2 cellular contexts compared by ENCODE assay signal in the genomic region with DNA sequence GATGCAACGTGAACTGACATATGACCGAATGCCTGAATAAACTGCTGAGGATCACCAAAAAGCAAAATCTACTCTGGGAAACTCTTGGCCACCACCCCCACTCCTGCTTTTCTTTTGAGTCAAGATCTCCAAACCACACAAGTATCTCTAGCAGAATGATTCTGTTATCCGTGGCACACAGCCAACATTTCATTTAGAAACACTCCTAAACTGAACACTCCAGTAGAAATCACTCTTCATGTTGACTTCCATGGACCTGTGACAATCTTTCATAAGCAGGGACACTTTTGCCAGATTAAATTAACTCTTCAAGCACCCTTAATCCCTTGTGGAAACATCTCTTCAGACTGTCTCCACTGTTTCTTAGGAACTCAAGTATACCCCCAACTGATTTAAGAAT.
TF ChIP-seq lines count a peak whose summit lies in the region.

No MANE protein-coding gene starts in this region.

TF ChIP-seq in HEK293, 187 proteins besides CTCF, POLR2A, EP300 and RAD21 (continued from another document):
- TF ChIP-seq GLIS1 (tag by site-specific recombination; IDR thresholded peaks at IDR 0.05) (peak; percentile 34; the same call in 1 of the 2 replicates), ZNF510 (tag by site-specific recombination; IDR thresholded peaks at IDR 0.05; ENCODE audit: insufficient replicate concordance) (no peak), ZNF121 (tag by site-specific recombination; IDR thresholded peaks at IDR 0.05) (no peak), ZEB2 (tag by site-specific recombination; IDR thresholded peaks at IDR 0.05) (peak; percentile 49; the same call in 1 of the 2 replicates), ZNF530 (tag by site-specific recombination; IDR thresholded peaks at IDR 0.05; ENCODE audit: low read depth) (no peak), ZNF777 (tag by site-specific recombination; IDR thresholded peaks at IDR 0.05; ENCODE audit: borderline replicate concordance) (no peak), ZNF157 (tag by site-specific recombination; IDR thresholded peaks at IDR 0.05) (no peak), PRDM1 (tag by site-specific recombination; IDR thresholded peaks at IDR 0.05) (no peak), ZSCAN30 (tag by site-specific recombination; IDR thresholded peaks at IDR 0.05) (no peak), KLF9 (tag by site-specific recombination; IDR thresholded peaks at IDR 0.05; ENCODE audit: low read depth) (no peak), ZFP37 (tag by site-specific recombination; IDR thresholded peaks at IDR 0.05) (no peak), ZNF571 (tag by site-specific recombination; IDR thresholded peaks at IDR 0.05) (no peak), ZNF623 (tag by site-specific recombination; IDR thresholded peaks at IDR 0.05) (no peak), ZSCAN16 (tag by site-specific recombination; IDR thresholded peaks at IDR 0.05) (no peak), MZF1 (tag by site-specific recombination; IDR thresholded peaks at IDR 0.05; ENCODE audit: borderline replicate concordance) (0 out of 2 replicates have a peak, but pooled peaks have one; percentile 54), MEIS1 (CRISPR knock-in tag; IDR thresholded peaks at IDR 0.05; ENCODE audit: borderline replicate concordance) (no peak), GLIS2 (tag by site-specific recombination; IDR thresholded peaks at IDR 0.05) (no peak), KLF1 (tag by site-specific recombination; IDR thresholded peaks at IDR 0.05) (no peak), WT1 (tag by site-specific recombination; IDR thresholded peaks at IDR 0.05) (peak; percentile 90), IKZF3 (tag by site-specific recombination; IDR thresholded peaks at IDR 0.05) (peak; percentile 55; the same call in 1 of the 2 replicates)
- TF ChIP-seq, protein P1, sequence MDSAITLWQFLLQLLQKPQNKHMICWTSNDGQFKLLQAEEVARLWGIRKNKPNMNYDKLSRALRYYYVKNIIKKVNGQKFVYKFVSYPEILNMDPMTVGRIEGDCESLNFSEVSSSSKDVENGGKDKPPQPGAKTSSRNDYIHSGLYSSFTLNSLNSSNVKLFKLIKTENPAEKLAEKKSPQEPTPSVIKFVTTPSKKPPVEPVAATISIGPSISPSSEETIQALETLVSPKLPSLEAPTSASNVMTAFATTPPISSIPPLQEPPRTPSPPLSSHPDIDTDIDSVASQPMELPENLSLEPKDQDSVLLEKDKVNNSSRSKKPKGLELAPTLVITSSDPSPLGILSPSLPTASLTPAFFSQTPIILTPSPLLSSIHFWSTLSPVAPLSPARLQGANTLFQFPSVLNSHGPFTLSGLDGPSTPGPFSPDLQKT (IDR thresholded peaks at IDR 0.05; ENCODE audit: borderline replicate concordance, low read depth, low read length), result no peak
- TF ChIP-seq, protein P2, sequence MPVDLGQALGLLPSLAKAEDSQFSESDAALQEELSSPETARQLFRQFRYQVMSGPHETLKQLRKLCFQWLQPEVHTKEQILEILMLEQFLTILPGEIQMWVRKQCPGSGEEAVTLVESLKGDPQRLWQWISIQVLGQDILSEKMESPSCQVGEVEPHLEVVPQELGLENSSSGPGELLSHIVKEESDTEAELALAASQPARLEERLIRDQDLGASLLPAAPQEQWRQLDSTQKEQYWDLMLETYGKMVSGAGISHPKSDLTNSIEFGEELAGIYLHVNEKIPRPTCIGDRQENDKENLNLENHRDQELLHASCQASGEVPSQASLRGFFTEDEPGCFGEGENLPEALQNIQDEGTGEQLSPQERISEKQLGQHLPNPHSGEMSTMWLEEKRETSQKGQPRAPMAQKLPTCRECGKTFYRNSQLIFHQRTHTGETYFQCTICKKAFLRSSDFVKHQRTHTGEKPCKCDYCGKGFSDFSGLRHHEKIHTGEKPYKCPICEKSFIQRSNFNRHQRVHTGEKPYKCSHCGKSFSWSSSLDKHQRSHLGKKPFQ (tag by site-specific recombination; IDR thresholded peaks at IDR 0.05), result peak; percentile 55
- TF ChIP-seq, protein P3, sequence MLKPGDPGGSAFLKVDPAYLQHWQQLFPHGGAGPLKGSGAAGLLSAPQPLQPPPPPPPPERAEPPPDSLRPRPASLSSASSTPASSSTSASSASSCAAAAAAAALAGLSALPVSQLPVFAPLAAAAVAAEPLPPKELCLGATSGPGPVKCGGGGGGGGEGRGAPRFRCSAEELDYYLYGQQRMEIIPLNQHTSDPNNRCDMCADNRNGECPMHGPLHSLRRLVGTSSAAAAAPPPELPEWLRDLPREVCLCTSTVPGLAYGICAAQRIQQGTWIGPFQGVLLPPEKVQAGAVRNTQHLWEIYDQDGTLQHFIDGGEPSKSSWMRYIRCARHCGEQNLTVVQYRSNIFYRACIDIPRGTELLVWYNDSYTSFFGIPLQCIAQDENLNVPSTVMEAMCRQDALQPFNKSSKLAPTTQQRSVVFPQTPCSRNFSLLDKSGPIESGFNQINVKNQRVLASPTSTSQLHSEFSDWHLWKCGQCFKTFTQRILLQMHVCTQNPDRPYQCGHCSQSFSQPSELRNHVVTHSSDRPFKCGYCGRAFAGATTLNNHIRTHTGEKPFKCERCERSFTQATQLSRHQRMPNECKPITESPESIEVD (tag by site-specific recombination; IDR thresholded peaks at IDR 0.05), result peak; percentile 88

TF ChIP-seq in GM12878, 131 proteins besides CTCF, POLR2A, EP300 and RAD21 (continued from another document):
- TF ChIP-seq SMAD1 (IDR thresholded peaks at IDR 0.05; ENCODE audit: low read depth, partially characterized antibody) (peak; percentile 62), FOXK2 (IDR thresholded peaks at IDR 0.05) (no peak), RUNX3 (IDR thresholded peaks at IDR 0.05; ENCODE audit: low read length) (peak; percentile 68), MTA3 (IDR thresholded peaks at IDR 0.05; ENCODE audit: borderline replicate concordance, low read length) (no peak), MEF2A (IDR thresholded peaks at IDR 0.05; ENCODE audit: insufficient read depth, low read depth, low read length) (0 out of 2 replicates have a peak, but pooled peaks have one; percentile 18), IRF4 (IDR thresholded peaks at IDR 0.05; ENCODE audit: low read depth, low read length) (peak; percentile 82; the same call in 1 of the 2 replicates), GATAD2B (conservative IDR thresholded peaks at IDR 0.05; ENCODE audit: low read depth) (no peak), CBX3 (IDR thresholded peaks at IDR 0.05; ENCODE audit: borderline replicate concordance, low read depth) (no peak), POLR2AphosphoS5 (IDR thresholded peaks at IDR 0.05; ENCODE audit: low read length) (no peak), RFX5 (IDR thresholded peaks at IDR 0.05; ENCODE audit: low read depth, low read length) (no peak), CREM (IDR thresholded peaks at IDR 0.05; ENCODE audit: low read depth) (no peak), SUZ12 (IDR thresholded peaks at IDR 0.05; ENCODE audit: unreplicated experiment) (no peak), SMC3 (IDR thresholded peaks at IDR 0.05; ENCODE audit: borderline replicate concordance, low read length) (no peak), IKZF2 (IDR thresholded peaks at IDR 0.05) (peak in 1 of 2 experiments; percentile 37; a peak in 1 of 4 replicates), KAT2A (conservative IDR thresholded peaks at IDR 0.05; ENCODE audit: control insufficient read depth, low read depth, low read length) (no peak), SIN3A (IDR thresholded peaks at IDR 0.05; ENCODE audit: low read depth, low read length) (no peak), PAX5 (IDR thresholded peaks at IDR 0.05; ENCODE audit: borderline replicate concordance, low read depth, low read length) (0 out of 2 replicates have a peak, but pooled peaks have one; percentile 20), ZBED1 (IDR thresholded peaks at IDR 0.05; ENCODE audit: borderline replicate concordance) (no peak), PML (IDR thresholded peaks at IDR 0.05; ENCODE audit: low read length) (no peak), ETV6 (conservative IDR thresholded peaks at IDR 0.05 in 1 of 2, IDR thresholded peaks at IDR 0.05 in 1 of 2; ENCODE audit: borderline replicate concordance in 1 of 2, low read depth in 1 of 2) (no peak), MYC (IDR thresholded peaks at IDR 0.05; ENCODE audit: insufficient read depth, insufficient read length, insufficient replicate concordance, low read length, severe bottlenecking) (no peak), SMAD5 (IDR thresholded peaks at IDR 0.05; ENCODE audit: low read depth) (no peak), BACH1 (IDR thresholded peaks at IDR 0.05; ENCODE audit: borderline replicate concordance) (no peak), BCL11A (IDR thresholded peaks at IDR 0.05; ENCODE audit: low read depth, low read length) (peak; percentile 79), DPF2 (IDR thresholded peaks at IDR 0.05) (0 out of 2 replicates have a peak, but pooled peaks have one; percentile 23), RBBP5 (conservative IDR thresholded peaks at IDR 0.05) (no peak), ATF7 (IDR thresholded peaks at IDR 0.05; ENCODE audit: low read depth) (no peak), ZNF24 (IDR thresholded peaks at IDR 0.05) (no peak), NFIC (IDR thresholded peaks at IDR 0.05; ENCODE audit: low read depth, low read length) (peak; percentile 41; the same call in 1 of the 2 replicates)
- TF ChIP-seq, protein P4, sequence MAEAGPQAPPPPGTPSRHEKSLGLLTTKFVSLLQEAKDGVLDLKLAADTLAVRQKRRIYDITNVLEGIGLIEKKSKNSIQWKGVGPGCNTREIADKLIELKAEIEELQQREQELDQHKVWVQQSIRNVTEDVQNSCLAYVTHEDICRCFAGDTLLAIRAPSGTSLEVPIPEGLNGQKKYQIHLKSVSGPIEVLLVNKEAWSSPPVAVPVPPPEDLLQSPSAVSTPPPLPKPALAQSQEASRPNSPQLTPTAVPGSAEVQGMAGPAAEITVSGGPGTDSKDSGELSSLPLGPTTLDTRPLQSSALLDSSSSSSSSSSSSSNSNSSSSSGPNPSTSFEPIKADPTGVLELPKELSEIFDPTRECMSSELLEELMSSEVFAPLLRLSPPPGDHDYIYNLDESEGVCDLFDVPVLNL (IDR thresholded peaks at IDR 0.05; ENCODE audit: low read depth, low read length), result no peak
- TF ChIP-seq, protein P5, sequence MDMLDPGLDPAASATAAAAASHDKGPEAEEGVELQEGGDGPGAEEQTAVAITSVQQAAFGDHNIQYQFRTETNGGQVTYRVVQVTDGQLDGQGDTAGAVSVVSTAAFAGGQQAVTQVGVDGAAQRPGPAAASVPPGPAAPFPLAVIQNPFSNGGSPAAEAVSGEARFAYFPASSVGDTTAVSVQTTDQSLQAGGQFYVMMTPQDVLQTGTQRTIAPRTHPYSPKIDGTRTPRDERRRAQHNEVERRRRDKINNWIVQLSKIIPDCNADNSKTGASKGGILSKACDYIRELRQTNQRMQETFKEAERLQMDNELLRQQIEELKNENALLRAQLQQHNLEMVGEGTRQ (IDR thresholded peaks at IDR 0.05; ENCODE audit: borderline replicate concordance, low read depth, low read length), result no peak
- TF ChIP-seq, protein P6, sequence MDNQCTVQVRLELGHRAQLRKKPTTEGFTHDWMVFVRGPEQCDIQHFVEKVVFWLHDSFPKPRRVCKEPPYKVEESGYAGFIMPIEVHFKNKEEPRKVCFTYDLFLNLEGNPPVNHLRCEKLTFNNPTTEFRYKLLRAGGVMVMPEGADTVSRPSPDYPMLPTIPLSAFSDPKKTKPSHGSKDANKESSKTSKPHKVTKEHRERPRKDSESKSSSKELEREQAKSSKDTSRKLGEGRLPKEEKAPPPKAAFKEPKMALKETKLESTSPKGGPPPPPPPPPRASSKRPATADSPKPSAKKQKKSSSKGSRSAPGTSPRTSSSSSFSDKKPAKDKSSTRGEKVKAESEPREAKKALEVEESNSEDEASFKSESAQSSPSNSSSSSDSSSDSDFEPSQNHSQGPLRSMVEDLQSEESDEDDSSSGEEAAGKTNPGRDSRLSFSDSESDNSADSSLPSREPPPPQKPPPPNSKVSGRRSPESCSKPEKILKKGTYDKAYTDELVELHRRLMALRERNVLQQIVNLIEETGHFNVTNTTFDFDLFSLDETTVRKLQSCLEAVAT (IDR thresholded peaks at IDR 0.05), result no peak
- TF ChIP-seq, protein P7, sequence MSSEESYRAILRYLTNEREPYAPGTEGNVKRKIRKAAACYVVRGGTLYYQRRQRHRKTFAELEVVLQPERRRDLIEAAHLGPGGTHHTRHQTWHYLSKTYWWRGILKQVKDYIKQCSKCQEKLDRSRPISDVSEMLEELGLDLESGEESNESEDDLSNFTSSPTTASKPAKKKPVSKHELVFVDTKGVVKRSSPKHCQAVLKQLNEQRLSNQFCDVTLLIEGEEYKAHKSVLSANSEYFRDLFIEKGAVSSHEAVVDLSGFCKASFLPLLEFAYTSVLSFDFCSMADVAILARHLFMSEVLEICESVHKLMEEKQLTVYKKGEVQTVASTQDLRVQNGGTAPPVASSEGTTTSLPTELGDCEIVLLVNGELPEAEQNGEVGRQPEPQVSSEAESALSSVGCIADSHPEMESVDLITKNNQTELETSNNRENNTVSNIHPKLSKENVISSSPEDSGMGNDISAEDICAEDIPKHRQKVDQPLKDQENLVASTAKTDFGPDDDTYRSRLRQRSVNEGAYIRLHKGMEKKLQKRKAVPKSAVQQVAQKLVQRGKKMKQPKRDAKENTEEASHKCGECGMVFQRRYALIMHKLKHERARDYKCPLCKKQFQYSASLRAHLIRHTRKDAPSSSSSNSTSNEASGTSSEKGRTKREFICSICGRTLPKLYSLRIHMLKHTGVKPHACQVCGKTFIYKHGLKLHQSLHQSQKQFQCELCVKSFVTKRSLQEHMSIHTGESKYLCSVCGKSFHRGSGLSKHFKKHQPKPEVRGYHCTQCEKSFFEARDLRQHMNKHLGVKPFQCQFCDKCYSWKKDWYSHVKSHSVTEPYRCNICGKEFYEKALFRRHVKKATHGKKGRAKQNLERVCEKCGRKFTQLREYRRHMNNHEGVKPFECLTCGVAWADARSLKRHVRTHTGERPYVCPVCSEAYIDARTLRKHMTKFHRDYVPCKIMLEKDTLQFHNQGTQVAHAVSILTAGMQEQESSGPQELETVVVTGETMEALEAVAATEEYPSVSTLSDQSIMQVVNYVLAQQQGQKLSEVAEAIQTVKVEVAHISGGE (CRISPR knock-in tag; IDR thresholded peaks at IDR 0.05), result no peak
- TF ChIP-seq, protein P8, sequence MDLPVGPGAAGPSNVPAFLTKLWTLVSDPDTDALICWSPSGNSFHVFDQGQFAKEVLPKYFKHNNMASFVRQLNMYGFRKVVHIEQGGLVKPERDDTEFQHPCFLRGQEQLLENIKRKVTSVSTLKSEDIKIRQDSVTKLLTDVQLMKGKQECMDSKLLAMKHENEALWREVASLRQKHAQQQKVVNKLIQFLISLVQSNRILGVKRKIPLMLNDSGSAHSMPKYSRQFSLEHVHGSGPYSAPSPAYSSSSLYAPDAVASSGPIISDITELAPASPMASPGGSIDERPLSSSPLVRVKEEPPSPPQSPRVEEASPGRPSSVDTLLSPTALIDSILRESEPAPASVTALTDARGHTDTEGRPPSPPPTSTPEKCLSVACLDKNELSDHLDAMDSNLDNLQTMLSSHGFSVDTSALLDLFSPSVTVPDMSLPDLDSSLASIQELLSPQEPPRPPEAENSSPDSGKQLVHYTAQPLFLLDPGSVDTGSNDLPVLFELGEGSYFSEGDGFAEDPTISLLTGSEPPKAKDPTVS (IDR thresholded peaks at IDR 0.05; ENCODE audit: low read depth, low read length), result no peak
